8 cellular contexts compared by ENCODE assay signal in genomic region chr9:4987996-4988421, GRCh38. TPM values are rescaled to one million over a fixed set of nuclear protein-coding genes. Genes with fewer than 3 reads are reported as not detected.
DNase-seq lines count a peak whose midpoint lies in the region; ATAC-seq, FAIRE-seq and TF ChIP-seq lines count a peak whose summit lies in the region.

No MANE protein-coding gene starts in this region.

- H3K9ac ChIP-seq in GM12878 (ENCODE audit: control insufficient read depth, insufficient read depth, low read length), result no peak overlapping the region

- SMC1A ChIA-PET in GM12878 (lab: Charles Lee; ENCODE audit: uncharacterized antibody, unreplicated experiment), result interaction anchor here (0.6 to 8.8 kb wide), 29 partner anchors 17 to 613 kb away, joined by 3 to 107 read pairs (median 5); partner anchors contain the start of gene RCL1

- peak; percentile 88 for FAIRE-seq in GM12878 (lab: Jason Lieb, UNC)

- WGBS in GM12878 (ENCODE audit: insufficient coverage, insufficient replicate concordance, low lambda C conversion rate, missing lambda C conversion rate), result 0% methylated on average over 2 of the region's 2 CpGs

- peaks cover 63% of the 10 kb centered on the region for H3K79me2 ChIP-seq in GM12878 (ENCODE audit: control insufficient read depth, insufficient read depth, low read length)

- H2AFZ ChIP-seq in GM12878 (ENCODE audit: control insufficient read depth, low read depth, low read length), result no peak overlapping the region

- no peaks in the 10 kb centered on the region for H3K27me3 ChIP-seq in GM12878 (replicated peaks in 1 of 2; ENCODE audit: control insufficient read depth in 2 of 2, insufficient read depth in 2 of 2, low read length in 1 of 2)

- CTCF ChIA-PET in GM12878 (lab: Yijun Ruan, JAX), result interaction anchor here (0.6 to 7.7 kb wide), 55 partner anchors 10 to 1547 kb away, joined by 3 to 147 read pairs (median 4); partner anchors contain the start of gene PLGRKT

- H3K27ac ChIP-seq in GM12878 (ENCODE audit: control insufficient read depth, insufficient read depth), result peak overlapping the region; percentile 47

- in situ Hi-C loops in GM12878 (cut with MboI), result loop anchor here (5.0 kb wide), 2 partner anchors 231 to 604 kb away; no protein-coding TSS in a partner anchor

- peak; percentile 64 to 75 (median 70) for TF ChIP-seq CTCF in GM12878 (IDR thresholded peaks at IDR 0.05 in 2 of 3, conservative IDR thresholded peaks at IDR 0.05 in 1 of 3; ENCODE audit: control insufficient read depth in 2 of 3, extremely low read depth in 1 of 3, insufficient read depth in 1 of 3, low read depth in 3 of 3, low read length in 3 of 3)

- no TSS peak for BruUV-seq in GM12878 (replicated peaks; lab: Mats Ljungman, UMichigan)

- intact Hi-C loops in GM12878 (cut with micrococcal nuclease; ENCODE audit: unreplicated experiment), result loop anchor here (2.0 to 10.0 kb wide), 9 partner anchors 101 to 1463 kb away; partner anchors contain the start of genes PDCD1LG2, RCL1 and RFX3

- peak overlapping the region; percentile 74 for H3K4me2 ChIP-seq in GM12878 (ENCODE audit: control insufficient read depth, insufficient read depth)

- peak overlapping the region; percentile 47 for H3K4me3 ChIP-seq in GM12878

- RAD21 ChIA-PET in GM12878 (lab: Charles Lee; ENCODE audit: unreplicated experiment), result interaction anchor here (0.6 to 6.5 kb wide), 20 partner anchors 9 to 612 kb away, joined by 3 to 92 read pairs (median 5); partner anchors contain the start of gene RCL1

- no peak for TF ChIP-seq EP300 in GM12878 (IDR thresholded peaks at IDR 0.05; ENCODE audit: borderline replicate concordance in 1 of 2, control insufficient read depth in 1 of 2, low read depth in 2 of 2, low read length in 2 of 2)

- TF ChIP-seq RAD21 in GM12878 (IDR thresholded peaks at IDR 0.05; ENCODE audit: insufficient read depth, low read depth, low read length), result peak; percentile 79

- POLR2A ChIA-PET in GM12878 (lab: Charles Lee), result interaction anchor here (0.6 to 3.8 kb wide), 6 partner anchors 17 to 454 kb away, joined by 3 to 18 read pairs (median 4); no protein-coding TSS in a partner anchor

- H3K9me3 ChIP-seq in GM12878 (replicated peaks; ENCODE audit: control insufficient read depth, insufficient read depth, low read length), result peaks cover 9% of the 10 kb centered on the region

- TF ChIP-seq POLR2A in GM12878 (IDR thresholded peaks at IDR 0.05; ENCODE audit: low read depth, low read length), result no peak

- ATAC-seq in GM12878 (no peak), GM21786 (IDR thresholded peaks at IDR 0.05; ENCODE audit: unreplicated experiment) (no peak)

- peaks cover 8% of the 10 kb centered on the region for H3K4me1 ChIP-seq in GM12878 (ENCODE audit: control insufficient read depth, insufficient read depth, low read length)

- DNase-seq in NCI-H510A treated with DMSO at 0.1 percent for 48 hours (lab: John Stamatoyannopoulos, UW) (peak; percentile 64), NCI-H510A (lab: John Stamatoyannopoulos, UW) (no peak), NCI-H1105 (lab: John Stamatoyannopoulos, UW) (peak; percentile 54), T follicular helper cell (ENCODE audit: low read depth) (peak; percentile 38), GM12878 (ENCODE audit: low read depth, low spot score) (peak; percentile 66), kidney tubule cell (ENCODE audit: low spot score) (peak; percentile 60)
- DNase-seq in stimulated activated CD8-positive, alpha-beta memory T cell treated with anti-CD3 and anti-CD28 coated beads, Interleukin-12 subunit alpha, Interleukin-12 subunit beta, amount 100 ng/mL, for 24 hours (ENCODE audit: extremely low read depth), result peak; percentile 14

- H4K20me1 ChIP-seq in GM12878 (ENCODE audit: control insufficient read depth, insufficient read depth), result no peaks in the 10 kb centered on the region

- peaks cover 5 to 10% of the 10 kb centered on the region in 2 experiments for H3K36me3 ChIP-seq in GM12878 (ENCODE audit: control insufficient read depth in 2 of 2, insufficient read depth in 2 of 2, low read length in 1 of 2)

TF ChIP-seq in GM12878, 131 proteins besides CTCF, POLR2A, EP300 and RAD21 (continues in another document):
- TF ChIP-seq NFYA (IDR thresholded peaks at IDR 0.05; ENCODE audit: borderline replicate concordance, low read depth, low read length) (no peak), SREBF1 (IDR thresholded peaks at IDR 0.05; ENCODE audit: low read length) (no peak), IRF4 (IDR thresholded peaks at IDR 0.05; ENCODE audit: low read depth, low read length) (no peak), HDGF (IDR thresholded peaks at IDR 0.05) (peak; percentile 92), KAT2A (conservative IDR thresholded peaks at IDR 0.05; ENCODE audit: control insufficient read depth, low read depth, low read length) (no peak), TARDBP (IDR thresholded peaks at IDR 0.05; ENCODE audit: borderline replicate concordance) (no peak), HCFC1 (IDR thresholded peaks at IDR 0.05; ENCODE audit: low read length) (no peak), NFXL1 (IDR thresholded peaks at IDR 0.05; ENCODE audit: borderline replicate concordance) (no peak), MTA2 (IDR thresholded peaks at IDR 0.05; ENCODE audit: low read depth) (0 out of 2 replicates have a peak, but pooled peaks have one; percentile 36), FOXK2 (IDR thresholded peaks at IDR 0.05) (no peak), MLLT1 (IDR thresholded peaks at IDR 0.05) (no peak), CBX3 (IDR thresholded peaks at IDR 0.05; ENCODE audit: borderline replicate concordance, low read depth) (no peak), FOXM1 (IDR thresholded peaks at IDR 0.05; ENCODE audit: low read depth, low read length) (0 out of 2 replicates have a peak, but pooled peaks have one; percentile 44), SREBF2 (IDR thresholded peaks at IDR 0.05; ENCODE audit: low read length) (no peak), EGR1 (IDR thresholded peaks at IDR 0.05; ENCODE audit: borderline replicate concordance in 1 of 2, low read depth in 2 of 2, low read length in 2 of 2) (no peak)
- TF ChIP-seq, protein P1, sequence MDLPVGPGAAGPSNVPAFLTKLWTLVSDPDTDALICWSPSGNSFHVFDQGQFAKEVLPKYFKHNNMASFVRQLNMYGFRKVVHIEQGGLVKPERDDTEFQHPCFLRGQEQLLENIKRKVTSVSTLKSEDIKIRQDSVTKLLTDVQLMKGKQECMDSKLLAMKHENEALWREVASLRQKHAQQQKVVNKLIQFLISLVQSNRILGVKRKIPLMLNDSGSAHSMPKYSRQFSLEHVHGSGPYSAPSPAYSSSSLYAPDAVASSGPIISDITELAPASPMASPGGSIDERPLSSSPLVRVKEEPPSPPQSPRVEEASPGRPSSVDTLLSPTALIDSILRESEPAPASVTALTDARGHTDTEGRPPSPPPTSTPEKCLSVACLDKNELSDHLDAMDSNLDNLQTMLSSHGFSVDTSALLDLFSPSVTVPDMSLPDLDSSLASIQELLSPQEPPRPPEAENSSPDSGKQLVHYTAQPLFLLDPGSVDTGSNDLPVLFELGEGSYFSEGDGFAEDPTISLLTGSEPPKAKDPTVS (IDR thresholded peaks at IDR 0.05; ENCODE audit: low read depth, low read length), result no peak
- TF ChIP-seq, protein P2, sequence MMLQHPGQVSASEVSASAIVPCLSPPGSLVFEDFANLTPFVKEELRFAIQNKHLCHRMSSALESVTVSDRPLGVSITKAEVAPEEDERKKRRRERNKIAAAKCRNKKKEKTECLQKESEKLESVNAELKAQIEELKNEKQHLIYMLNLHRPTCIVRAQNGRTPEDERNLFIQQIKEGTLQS (IDR thresholded peaks at IDR 0.05; ENCODE audit: borderline replicate concordance, extremely low read depth, low read depth, low read length), result no peak

RNA-seq across cellular contexts. Expression of gene JAK2, which starts 2.9 kb away (rescaled TPM):
- 76.8 and 82.4 TPM in 2 replicates for total RNA-seq in GM12878 (2013; cell fraction: nucleolus; rRNA removed)
- total RNA-seq in GM12878 (2014; rRNA removed) (14.0 and 18.3 TPM in 2 replicates), GM12878 (2014; rRNA removed; fragmentation: Illumina TruSeq; extraction: Trizol) (22.9 and 25.9 TPM in 2 replicates), GM12878 (2021) (15.4 and 18.3 TPM in 2 replicates)
- 3.1 TPM for polyA plus RNA-seq in GM12878 (2011; ENCODE audit: low read depth)
- polyA plus RNA-seq in GM12878 (2011; rRNA removed) (12.4 and 18.2 TPM in 2 replicates), GM12878 (2014; fragmentation: Illumina TruSeq; extraction: Trizol) (17.3 and 24.3 TPM in 2 replicates), GM12878 (2014; fragmentation: Nextera tagmentation; extraction: Ambion mirVana) (1 to 10 TPM; 4.1 to 4.9 TPM), GM12878 (2014; rRNA removed) (10.4 and 12.4 TPM in 2 replicates), GM12878 (2016; fragmentation: Nextera tagmentation; extraction: Ambion mirVana) (10 to 100 TPM; 13.4 to 15.1 TPM)
- polyA plus RNA-seq in GM12878 (2011; cell fraction: cytosol; rRNA removed), result 4.5 and 6.3 TPM in 2 replicates
- 12.4 and 13.9 TPM in 2 replicates for polyA plus RNA-seq in GM12878 (2011; cell fraction: nucleus; rRNA removed)
- 5.9 and 8.4 TPM in 2 replicates for polyA plus RNA-seq in GM12878 (2012)
- 22.7 and 32.1 TPM in 2 replicates for polyA minus RNA-seq in GM12878 (2011; rRNA and poly(A)+ RNA removed)
- 6.7 and 7.8 TPM in 2 replicates for polyA minus RNA-seq in GM12878 (2011; cell fraction: cytosol; rRNA and poly(A)+ RNA removed)
- 22.4 and 38.7 TPM in 2 replicates for polyA minus RNA-seq in GM12878 (2011; cell fraction: nucleus; rRNA and poly(A)+ RNA removed)
